Comparison of ENCODE assay signal across 22 cellular contexts in the genomic region with DNA sequence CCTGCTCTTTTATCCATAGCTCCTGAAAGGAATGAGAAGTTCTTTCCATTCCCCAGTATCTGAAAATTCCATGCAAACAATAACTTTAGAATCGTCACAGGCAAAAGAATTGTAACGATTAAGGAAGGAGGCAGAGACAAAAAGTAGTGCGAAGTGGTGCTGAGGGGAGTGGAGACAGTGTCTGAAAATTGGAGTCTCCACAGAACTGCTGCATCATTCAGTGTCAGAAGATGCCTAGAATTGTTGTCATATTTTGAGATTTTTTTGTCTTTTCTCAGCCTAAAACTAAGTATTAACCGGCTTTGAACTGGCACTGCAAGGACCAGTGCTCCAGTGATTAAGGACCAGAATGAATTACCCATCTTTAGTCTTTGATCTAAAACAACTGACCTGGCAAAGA.
A peak's percentile ranks its signal among the peaks of the same experiment; 100 is the strongest.
DNase-seq lines count a peak whose midpoint lies in the region; ATAC-seq and TF ChIP-seq lines count a peak whose summit lies in the region.
"Had no signal": no experiment of that assay in that cellular context is flagged by ENCODE, and none has a peak within 500 bp of the region (broad histone marks: within the 10 kb centered on the region; RNA-seq: fewer than 3 reads in every experiment).

No MANE protein-coding gene starts in this region.

- peak overlapping the region; percentile 28 for H3K4me2 ChIP-seq in trophoblast cell (ENCODE audit: low read length)
- H3K4me2 ChIP-seq: PC-9 had no signal

- H3K14ac ChIP-seq in trophoblast cell (ENCODE audit: low read length), result no peak overlapping the region

- intact Hi-C loops in Caco-2 (cut with micrococcal nuclease; ENCODE audit: unreplicated experiment), result loop anchor here (1.0 to 5.0 kb wide), 6 partner anchors 59 to 293 kb away; a partner anchor contains a TSS

- no peak overlapping the region for H2AK5ac ChIP-seq in trophoblast cell (ENCODE audit: low read length)

- TF ChIP-seq CTCF in Caco-2 (IDR thresholded peaks at IDR 0.05; ENCODE audit: insufficient read depth in 1 of 2, low read depth in 1 of 2, low read length in 1 of 2, severe bottlenecking in 1 of 2, unreplicated experiment in 1 of 2), result no peak
- no peak for TF ChIP-seq CTCF in HFFc6 (IDR thresholded peaks at IDR 0.05)

- H4K8ac ChIP-seq in trophoblast cell (ENCODE audit: low read depth, low read length), result no peak overlapping the region

- WGBS in trophoblast cell (ENCODE audit: extremely low coverage, insufficient coverage, insufficient read length), result no CpG with 5 or more reads among the region's 4 CpGs

- H3K23ac ChIP-seq in trophoblast cell (ENCODE audit: low read length), result no peak overlapping the region

- no peak overlapping the region for H4K12ac ChIP-seq in trophoblast cell (ENCODE audit: low read depth, low read length)

- peaks cover 30% of the 10 kb centered on the region for H3K4me1 ChIP-seq in Caco-2
- H3K4me1 ChIP-seq in trophoblast cell (ENCODE audit: control insufficient read depth in 1 of 2, insufficient read depth in 2 of 2, low read length in 2 of 2), result peaks cover 0 to 5% of the 10 kb centered on the region in 2 experiments
- H3K4me1 ChIP-seq: SJSA1 had no signal

- DNase-seq in Caco-2 (peak in 1 of 2 experiments; percentile 46), HFFc6 (no peak), fibroblast of peridontal ligament (ENCODE audit: extremely low read depth) (peak; percentile 6), trophoblast cell (peak in 1 of 2 donors; percentile 41), dermis blood vessel endothelial cell (no peak), SHP77 treated with DMSO at 0.1 percent for 48 hours (lab: John Stamatoyannopoulos, UW) (no peak)
- DNase-seq: C1 segment of cervical spinal cord; CD4-positive, alpha-beta memory T cell; COR-L47; H9; Kasumi-1; NCI-H1105; NCI-H1436 treated with DMSO at 0.1 percent for 48 hours; NCI-H187 treated with DMSO at 0.1 percent for 48 hours; NCI-H526 treated with DMSO at 0.1 percent for 48 hours; PC-9 had no signal

- no peak overlapping the region for H4K91ac ChIP-seq in trophoblast cell (ENCODE audit: low read depth, low read length)

- H3K4ac ChIP-seq in trophoblast cell (ENCODE audit: low read depth, low read length), result no peak overlapping the region

- H3K4me3 Mint-ChIP-seq in Caco-2 (ENCODE audit: unreplicated experiment), result peak overlapping the region; percentile 69
- H3K4me3 Mint-ChIP-seq in HFFc6, result peak overlapping the region; percentile 25; the same call in 1 of the 2 replicates
- H3K4me3 Mint-ChIP-seq: CD4-positive, alpha-beta memory T cell; H9 had no signal

- CTCF ChIA-PET in Caco-2 (lab: Charles Lee), result interaction anchor here (1.0 kb wide), 1 partner anchor 141 kb away, joined by 6 read pairs; no protein-coding TSS in a partner anchor

- H3K18ac ChIP-seq in trophoblast cell (ENCODE audit: low read length), result no peak overlapping the region

- no TSS peak for BruUV-seq in Caco-2 (replicated peaks; lab: Mats Ljungman, UMichigan)

- H3K4me3 ChIP-seq in Caco-2 (ENCODE audit: low read depth, low read length) (no peak overlapping the region), trophoblast cell (ENCODE audit: low read depth, low read length) (no peak overlapping the region)
- H3K4me3 ChIP-seq: K562, PC-9, SJSA1 had no signal

- no peak overlapping the region for H2AFZ ChIP-seq in trophoblast cell (ENCODE audit: insufficient read depth, low read length, poor library complexity)
- H2AFZ ChIP-seq: PC-9 had no signal

- no peaks in the 10 kb centered on the region for H3K79me2 ChIP-seq in trophoblast cell (ENCODE audit: control insufficient read depth, insufficient read depth, low read length, poor library complexity)

- no peaks in the 10 kb centered on the region for H3K27me3 Mint-ChIP-seq in Caco-2 (ENCODE audit: insufficient read depth, unreplicated experiment)
- peaks cover 4% of the 10 kb centered on the region; the same call in 1 of the 2 replicates for H3K27me3 Mint-ChIP-seq in HFFc6 (ENCODE audit: insufficient read depth)

- no peak overlapping the region for H3K9ac ChIP-seq in trophoblast cell (ENCODE audit: low read length)

- H3K36me3 ChIP-seq in Caco-2 (ENCODE audit: control insufficient read depth, insufficient read depth, low read length) (no peaks in the 10 kb centered on the region), trophoblast cell (ENCODE audit: control insufficient read depth in 1 of 2, insufficient read depth in 2 of 2, low read length in 2 of 2) (no peaks in the 10 kb centered on the region)
- H3K36me3 ChIP-seq: SJSA1 had no signal

- no peaks in the 10 kb centered on the region for H3K9me3 ChIP-seq in Caco-2
- no peaks in the 10 kb centered on the region for H3K9me3 ChIP-seq in trophoblast cell (ENCODE audit: insufficient read depth, low read depth, low read length)
- H3K9me3 ChIP-seq: SJSA1 had no signal

- H3K79me1 ChIP-seq in trophoblast cell (ENCODE audit: low read length), result peaks cover 2% of the 10 kb centered on the region

- no peaks in the 10 kb centered on the region for H3K27me3 ChIP-seq in Caco-2 (replicated peaks; ENCODE audit: control insufficient read depth, insufficient read depth, low read length)
- no peaks in the 10 kb centered on the region for H3K27me3 ChIP-seq in trophoblast cell (ENCODE audit: insufficient read depth, low read length)
- H3K27me3 ChIP-seq: SJSA1 had no signal

- H3K4me1 Mint-ChIP-seq in Caco-2 (ENCODE audit: low read depth, unreplicated experiment), result peaks cover 31% of the 10 kb centered on the region
- H3K4me1 Mint-ChIP-seq in HFFc6 (ENCODE audit: low read depth), result peaks cover 20% of the 10 kb centered on the region
- H3K4me1 Mint-ChIP-seq: CD4-positive, alpha-beta memory T cell had no signal

- peak overlapping the region; percentile 50 for H3K27ac ChIP-seq in trophoblast cell (ENCODE audit: low read depth, low read length)
- H3K27ac ChIP-seq: PC-9, SJSA1 had no signal

- H2BK12ac ChIP-seq in trophoblast cell (ENCODE audit: low read length), result no peak overlapping the region

- ATAC-seq in HG02610 (IDR thresholded peaks at IDR 0.05; ENCODE audit: unreplicated experiment) (no peak), HG03460 (IDR thresholded peaks at IDR 0.05; ENCODE audit: unreplicated experiment) (no peak)
- ATAC-seq: HepG2, K562, Right ventricle myocardium inferior had no signal

- no peak overlapping the region for H2BK120ac ChIP-seq in trophoblast cell (ENCODE audit: insufficient read depth, low read length, poor library complexity)

- no peak overlapping the region for H2BK5ac ChIP-seq in trophoblast cell (ENCODE audit: low read depth, low read length, poor library complexity)

- H3K27ac Mint-ChIP-seq in Caco-2 (ENCODE audit: unreplicated experiment) (peak overlapping the region; percentile 91), HFFc6 (peak overlapping the region; percentile 10; the same call in 1 of the 2 replicates)
- H3K27ac Mint-ChIP-seq: CD4-positive, alpha-beta memory T cell; H9 had no signal

- POLR2A ChIA-PET in Caco-2 (lab: Charles Lee), result no interaction called here

- H3K36me3 Mint-ChIP-seq in Caco-2 (ENCODE audit: insufficient read depth, unreplicated experiment) (no peaks in the 10 kb centered on the region), HFFc6 (ENCODE audit: low read depth) (no peaks in the 10 kb centered on the region)
- H3K36me3 Mint-ChIP-seq: CD4-positive, alpha-beta memory T cell had no signal

- H3K9me3 Mint-ChIP-seq in Caco-2 (ENCODE audit: unreplicated experiment), result no peaks in the 10 kb centered on the region
- H3K9me3 Mint-ChIP-seq in HFFc6, result no peaks in the 10 kb centered on the region
- H3K9me3 Mint-ChIP-seq: CD4-positive, alpha-beta memory T cell; H9 had no signal
